ENCODE assay signal across 30 cellular contexts in the genomic region with DNA sequence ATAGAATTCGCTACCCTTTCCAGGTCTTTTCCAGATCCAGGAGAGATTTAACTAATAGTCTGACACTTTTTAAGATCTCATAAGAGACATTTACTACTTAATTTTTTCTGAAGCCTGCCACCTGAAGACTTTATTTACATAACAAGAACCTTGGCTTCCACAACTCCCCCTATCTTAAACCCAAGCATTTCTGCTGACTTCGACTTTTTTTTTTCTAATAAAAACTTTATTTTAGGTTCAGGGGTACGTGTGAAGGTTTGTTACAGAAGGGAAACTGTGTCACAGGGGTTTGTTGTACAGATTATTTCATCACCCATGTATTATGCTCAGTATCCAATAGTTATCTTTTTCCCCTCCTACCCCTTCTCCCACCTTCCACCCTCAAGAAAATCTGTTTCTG.
"Had no signal": no experiment of that assay in that cellular context is flagged by ENCODE, and none has a peak within 500 bp of the region (broad histone marks: within the 10 kb centered on the region; RNA-seq: fewer than 3 reads in every experiment).

No MANE protein-coding gene starts in this region.

- H3K36me3 ChIP-seq: left lung, lower lobe of right lung, neutrophil, pancreas, prostate gland, sigmoid colon, tibial nerve, uterus had no signal

- H3K4me2 ChIP-seq: hepatocyte had no signal

- H3K4me3 ChIP-seq: hepatocyte, left lung, lower lobe of right lung, pancreas, prostate gland, sigmoid colon, tibial nerve, uterus had no signal

- H3K4me1 Mint-ChIP-seq: immature natural killer cell; nephron; neural crest cell; stimulated activated memory B cell treated with anti-CD40 and anti-IgM and Interleukin-4, amounts not matched to agents 10 μg/mL and 1 μg/mL and 100 μg/mL, for 72 hours; stimulated activated naive CD8-positive, alpha-beta T cell treated with anti-CD3 and anti-CD28 coated beads, Interleukin-15, amount 100 ng/mL, for 72 hours had no signal

- H3K4me1 ChIP-seq: left lung, lower lobe of right lung, pancreas, prostate gland, sigmoid colon, tibial nerve, uterus had no signal

- H2AFZ ChIP-seq: hepatocyte had no signal

- H3K4me3 Mint-ChIP-seq: immature natural killer cell; nephron; neural crest cell; stimulated activated memory B cell treated with anti-CD40 and anti-IgM and Interleukin-4, amounts not matched to agents 10 μg/mL and 1 μg/mL and 100 μg/mL, for 72 hours; stimulated activated naive CD8-positive, alpha-beta T cell treated with anti-CD3 and anti-CD28 coated beads, Interleukin-15, amount 100 ng/mL, for 72 hours; type B pancreatic cell had no signal

- H3K9me3 Mint-ChIP-seq: type B pancreatic cell had no signal

- DNase-seq: immature natural killer cell; kidney; left colon; left lung; lower lobe of right lung; mammary epithelial cell; mesenchymal stem cell; naive thymus-derived CD8-positive, alpha-beta T cell; pancreas; retina; right cardiac atrium; sigmoid colon; small intestine; stimulated activated CD4-positive, alpha-beta T cell treated with anti-CD3 and anti-CD28 coated beads, Interleukin-1b, Interleukin-23, amount 100 ng/mL, for 48 hours; stimulated activated CD4-positive, alpha-beta T cell treated with anti-CD3 and anti-CD28 coated beads, Interleukin-2, amount 100 ng/mL, for 48 hours; stimulated activated CD4-positive, alpha-beta T cell treated with anti-CD3 and anti-CD28 coated beads, Interleukin-4, amount 100 ng/mL, for 4 hours; stimulated activated CD8-positive, alpha-beta memory T cell treated with anti-CD3 and anti-CD28 coated beads, Interleukin-4, amount 100 ng/mL, for 48 hours; stimulated activated naive CD4-positive, alpha-beta T cell treated with Interleukin-2 at 50 U/mL for 16 hours; substantia nigra; uterus had no signal

- H3K9me3 ChIP-seq: lower lobe of right lung, neutrophil, pancreas, prostate gland, sigmoid colon, uterus had no signal

- H3K27ac ChIP-seq: hepatocyte, left lung, lower lobe of right lung, neutrophil, pancreas, prostate gland, sigmoid colon, tibial nerve, uterus had no signal

- H3K79me2 ChIP-seq: hepatocyte had no signal

- H3K27ac Mint-ChIP-seq: immature natural killer cell; naive thymus-derived CD8-positive, alpha-beta T cell; nephron; stimulated activated memory B cell treated with anti-CD40 and anti-IgM and Interleukin-4, amounts not matched to agents 10 μg/mL and 1 μg/mL and 100 μg/mL, for 72 hours; stimulated activated naive CD8-positive, alpha-beta T cell treated with anti-CD3 and anti-CD28 coated beads, Interleukin-15, amount 100 ng/mL, for 72 hours; type B pancreatic cell had no signal

- H3K36me3 Mint-ChIP-seq: immature natural killer cell; stimulated activated memory B cell treated with anti-CD40 and anti-IgM and Interleukin-4, amounts not matched to agents 10 μg/mL and 1 μg/mL and 100 μg/mL, for 72 hours; type B pancreatic cell had no signal

- ATAC-seq: left colon; left lung; lower lobe of right lung; pancreas; right cardiac atrium; stimulated activated memory B cell treated with anti-CD40 and anti-IgM and Interleukin-4, amounts not matched to agents 10 μg/mL and 1 μg/mL and 100 μg/mL, for 72 hours; stimulated activated naive CD8-positive, alpha-beta T cell treated with anti-CD3 and anti-CD28 coated beads, Interleukin-15, amount 100 ng/mL, for 72 hours had no signal

- H3K27me3 ChIP-seq: hepatocyte, left lung, neutrophil, pancreas, sigmoid colon, tibial nerve, uterus had no signal

- FAIRE-seq: islet of Langerhans, kidney, pancreas, small intestine had no signal
